In the genomic region with DNA sequence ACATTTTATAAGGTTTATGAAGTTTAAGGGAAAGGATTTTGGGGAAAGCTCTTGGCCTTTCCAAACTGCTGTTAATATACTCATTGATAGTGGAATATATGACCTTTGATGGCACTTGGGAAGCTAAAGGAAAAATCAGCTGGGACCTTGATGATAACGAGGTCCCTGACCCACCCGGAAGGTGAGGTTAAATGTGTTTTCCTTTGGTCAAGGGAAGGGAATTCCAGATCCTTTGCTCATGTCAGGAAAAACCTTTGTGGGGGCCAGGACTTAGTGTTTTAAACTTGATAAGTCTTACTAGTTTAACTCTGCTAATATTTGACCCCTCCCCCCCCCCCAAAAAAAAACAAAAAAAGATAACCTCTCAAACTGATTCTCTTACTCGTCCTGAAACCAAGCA, we compare ENCODE assay signal across 34 cellular contexts. TPM values are rescaled to one million over a fixed set of nuclear protein-coding genes. Genes with fewer than 3 reads are reported as not detected.
DNase-seq lines count a peak whose midpoint lies in the region; ATAC-seq and TF ChIP-seq lines count a peak whose summit lies in the region.
"Had no signal": no experiment of that assay in that cellular context is flagged by ENCODE, and none has a peak within 500 bp of the region (broad histone marks: within the 10 kb centered on the region; RNA-seq: fewer than 3 reads in every experiment).

No MANE protein-coding gene starts in this region.

- no peak for DNase-seq in left ventricle myocardium inferior
- DNase-seq in Right ventricle myocardium superior = no peak
- DNase-seq in SJSA1 (ENCODE audit: low read depth in 1 of 2, low spot score in 2 of 2) = no peak
- peak; percentile 38 for DNase-seq in kidney tubule cell (ENCODE audit: low spot score)
- no peak for DNase-seq in vagina (ENCODE audit: extremely low spot score in 2 of 2)
- DNase-seq in DMS153 (lab: John Stamatoyannopoulos, UW) = no peak
- DNase-seq in NCI-H526 (lab: John Stamatoyannopoulos, UW) = no peak
- no peak for DNase-seq in AG08396 (ENCODE audit: low spot score)
- DNase-seq: activated CD4-positive, alpha-beta T cell treated with anti-CD3 and anti-CD28 coated beads, Interleukin-2, amount 50 U/mL, for 1 hour; activated CD4-positive, CD25-positive, alpha-beta regulatory T cell; activated CD8-positive, alpha-beta memory T cell treated with anti-CD3 and anti-CD28 coated beads, Interleukin-2, amount 10 ng/mL, durations not matched to agents 7 days and 5 days; activated gamma-delta T cell treated with Interleukin-2 at 50 U/mL for 16 hours; activated naive CD8-positive, alpha-beta T cell treated with anti-CD3 and anti-CD28 coated beads, Interleukin-2, amount 50 U/mL, for 24 hours; activated T-cell treated with anti-CD3 and anti-CD28 coated beads, Interleukin-2, amount 50 U/mL, for 4 hours; CD4-positive, alpha-beta memory T cell; EL; endodermal cell; foreskin keratinocyte; MM.1S; NCI-H1417; NCI-H2029 treated with DMSO at 0.1 percent for 48 hours; NCI-H748 treated with DMSO at 0.1 percent for 48 hours; nephron progenitor cell; Peyer's patch; retina; small intestine; stimulated activated naive CD8-positive, alpha-beta T cell treated with anti-CD3 and anti-CD28 coated beads, Interleukin-15, Interleukin-2, amounts not matched to agents 100 U/mL and 50 U/mL, for 24 hours; testis; uterus had no signal

- H3K9me3 ChIP-seq in left ventricle myocardium inferior (replicated peaks) (no peaks in the 10 kb centered on the region), SJSA1 (replicated peaks) (no peaks in the 10 kb centered on the region), vagina (no peaks in the 10 kb centered on the region)
- H3K9me3 ChIP-seq: Peyer's patch, testis, uterus had no signal

- H3K27me3 ChIP-seq in left ventricle myocardium inferior (ENCODE audit: low read depth) = no peaks in the 10 kb centered on the region
- no peaks in the 10 kb centered on the region for H3K27me3 ChIP-seq in SJSA1 (replicated peaks)
- H3K27me3 ChIP-seq in vagina = no peaks in the 10 kb centered on the region
- H3K27me3 ChIP-seq: foreskin keratinocyte, hepatocyte, Peyer's patch, testis, uterus had no signal

- TF ChIP-seq CTCF in left ventricle myocardium inferior (IDR thresholded peaks at IDR 0.05; ENCODE audit: borderline replicate concordance) (no peak), vagina (IDR thresholded peaks at IDR 0.05) (no peak)

- no peak overlapping the region for H3K4me3 ChIP-seq in left ventricle myocardium inferior
- no peak overlapping the region for H3K4me3 ChIP-seq in SJSA1
- no peak overlapping the region for H3K4me3 ChIP-seq in vagina
- H3K4me3 ChIP-seq: hepatocyte, Peyer's patch, testis, uterus had no signal

- H3K36me3 ChIP-seq in left ventricle myocardium inferior (no peaks in the 10 kb centered on the region), SJSA1 (peaks cover 27% of the 10 kb centered on the region), vagina (no peaks in the 10 kb centered on the region)
- H3K36me3 ChIP-seq: Peyer's patch, uterus had no signal

- TF ChIP-seq POLR2A in vagina (IDR thresholded peaks at IDR 0.05) = no peak

- ATAC-seq in Right ventricle myocardium superior (ENCODE audit: poor library complexity) = no peak
- ATAC-seq: activated CD8-positive, alpha-beta memory T cell treated with anti-CD3 and anti-CD28 coated beads, Interleukin-2, amount 10 ng/mL, durations not matched to agents 7 days and 5 days; activated naive CD8-positive, alpha-beta T cell treated with anti-CD3 and anti-CD28 coated beads, Interleukin-2, amount 50 U/mL, for 24 hours; activated T-cell treated with anti-CD3 and anti-CD28 coated beads, Interleukin-2, amount 50 U/mL, for 4 hours; esophagus mucosa; foreskin keratinocyte; stimulated activated naive CD8-positive, alpha-beta T cell treated with anti-CD3 and anti-CD28 coated beads, Interleukin-15, Interleukin-2, amounts not matched to agents 100 U/mL and 50 U/mL, for 24 hours had no signal

- H3K4me1 ChIP-seq in left ventricle myocardium inferior (peaks cover 72% of the 10 kb centered on the region), SJSA1 (replicated peaks) (peaks cover 91% of the 10 kb centered on the region), vagina (peaks cover 49% of the 10 kb centered on the region)
- H3K4me1 ChIP-seq: Peyer's patch, uterus had no signal

- peak overlapping the region; percentile 62 for H3K27ac ChIP-seq in left ventricle myocardium inferior (replicated peaks)
- H3K27ac ChIP-seq in SJSA1 = peak overlapping the region; percentile 16
- peak overlapping the region; percentile 6 for H3K27ac ChIP-seq in vagina
- H3K27ac ChIP-seq: hepatocyte, HL-60, KMS-11, parathyroid adenoma, Peyer's patch, testis had no signal

- intact Hi-C loops in left ventricle myocardium inferior (cut with micrococcal nuclease) (no loop called here), Right ventricle myocardium superior (cut with DNase I) (no loop called here), vagina (cut with DNase I) (no loop called here)

RNA-seq across cellular contexts. Expression of a gene that starts 50.7 kb away (rescaled TPM):
- 45.6 TPM for total RNA-seq in left ventricle myocardium inferior
- total RNA-seq in Right ventricle myocardium superior = 17.2 TPM
- total RNA-seq in SJSA1 (2014; rRNA removed; shearing (Covaris generic)) = 245 and 249 TPM in 2 replicates
- total RNA-seq in vagina = 60.4 TPM

Comparison
In these comparisons a context has a peak if more than half of its experiments do, and no peak if none do; other contexts are left out.
1. H3K27ac ChIP-seq: peak in every context shown above with its lines; median percentile 62 in left ventricle myocardium inferior; 16 in SJSA1; 6 in vagina.